In genomic region chr1:228452194-228453021, GRCh38 we compare ENCODE assay signal across 1 cellular context.
TF ChIP-seq lines count a peak whose summit lies in the region.

No MANE protein-coding gene starts in this region.

TF ChIP-seq in K562, 482 proteins besides CTCF, POLR2A, EP300 and RAD21 (continued from another document and continues in another):
- TF ChIP-seq SFPQ (IDR thresholded peaks at IDR 0.05; ENCODE audit: low read depth, low read length) (no peak), ZNF592 (IDR thresholded peaks at IDR 0.05) (no peak; the same call in 1 of the 2 replicates), ARID4B (CRISPR knock-in tag; IDR thresholded peaks at IDR 0.05) (no peak), RBM14 (IDR thresholded peaks at IDR 0.05; ENCODE audit: borderline replicate concordance, insufficient read depth, low read depth, low read length) (no peak), KAT7 (CRISPR knock-in tag; IDR thresholded peaks at IDR 0.05; ENCODE audit: borderline replicate concordance) (no peak), FOXA1 (IDR thresholded peaks at IDR 0.05; ENCODE audit: borderline replicate concordance) (no peak), TBP (optimal IDR thresholded peaks at IDR 0.05; ENCODE audit: low read depth, low read length) (no peak), TAF15 (IDR thresholded peaks at IDR 0.05; ENCODE audit: low read depth, low read length) (no peak), HSF4 (CRISPR knock-in tag; IDR thresholded peaks at IDR 0.05; ENCODE audit: borderline replicate concordance) (no peak), ZNF780A (CRISPR knock-in tag; IDR thresholded peaks at IDR 0.05) (0 out of 2 replicates have a peak, but pooled peaks have one; percentile 23), FOXA3 (CRISPR knock-in tag; conservative IDR thresholded peaks at IDR 0.05 in 1 of 2, IDR thresholded peaks at IDR 0.05 in 1 of 2) (no peak), SMAD4 (CRISPR knock-in tag; conservative IDR thresholded peaks at IDR 0.05) (peak; percentile 53), ETS2 (tag; IDR thresholded peaks at IDR 0.05; ENCODE audit: borderline replicate concordance, poor library complexity, severe bottlenecking) (no peak), ZNF280A (IDR thresholded peaks at IDR 0.05; ENCODE audit: low read depth, partially characterized antibody) (no peak), ELK1 (CRISPR knock-in tag; IDR thresholded peaks at IDR 0.05) (no peak), ZNF23 (CRISPR knock-in tag; IDR thresholded peaks at IDR 0.05) (no peak), ZNF398 (CRISPR knock-in tag; IDR thresholded peaks at IDR 0.05) (no peak), ZNF212 (CRISPR knock-in tag; IDR thresholded peaks at IDR 0.05) (no peak), ZBTB26 (CRISPR knock-in tag; IDR thresholded peaks at IDR 0.05) (peak; percentile 95), ZNF3 (CRISPR knock-in tag; IDR thresholded peaks at IDR 0.05) (no peak), NR2C1 (IDR thresholded peaks at IDR 0.05) (peak; percentile 97), NR2C1 (tag; IDR thresholded peaks at IDR 0.05) (peak; percentile 97), RBFOX2 (IDR thresholded peaks at IDR 0.05; ENCODE audit: low read depth, low read length) (peak; percentile 67), VEZF1 (CRISPR knock-in tag; IDR thresholded peaks at IDR 0.05) (peak; percentile 89), ZNF347 (CRISPR knock-in tag; IDR thresholded peaks at IDR 0.05; ENCODE audit: low read depth) (no peak), SMARCA5 (IDR thresholded peaks at IDR 0.05) (no peak), SAP30 (IDR thresholded peaks at IDR 0.05; ENCODE audit: borderline replicate concordance, insufficient read depth, low read depth, low read length, poor library complexity, severe bottlenecking) (no peak), HES1 (IDR thresholded peaks at IDR 0.05; ENCODE audit: low read depth) (peak; percentile 61; the same call in 1 of the 2 replicates), KLF10 (CRISPR knock-in tag; IDR thresholded peaks at IDR 0.05) (peak; percentile 47; the same call in 1 of the 2 replicates), FOS (IDR thresholded peaks at IDR 0.05; ENCODE audit: extremely low read depth, insufficient read length) (peak; percentile 64), UBTF (IDR thresholded peaks at IDR 0.05; ENCODE audit: borderline replicate concordance in 1 of 2, low read depth in 2 of 2, low read length in 2 of 2) (no peak), HNRNPL (IDR thresholded peaks at IDR 0.05; ENCODE audit: low read depth, low read length) (no peak), ZNF174 (CRISPR knock-in tag; IDR thresholded peaks at IDR 0.05) (no peak), SNRNP70 (optimal IDR thresholded peaks at IDR 0.05; ENCODE audit: low read depth, low read length) (no peak), MIER1 (IDR thresholded peaks at IDR 0.05; ENCODE audit: low read depth) (no peak), SPI1 (IDR thresholded peaks at IDR 0.05; ENCODE audit: borderline replicate concordance, low read depth, low read length) (peak; percentile 61; the same call in 1 of the 2 replicates), FOXM1 (IDR thresholded peaks at IDR 0.05; ENCODE audit: low read depth) (no peak), FOXM1 (CRISPR knock-in tag; IDR thresholded peaks at IDR 0.05; ENCODE audit: low read depth) (no peak), HEY1 (CRISPR knock-in tag; IDR thresholded peaks at IDR 0.05; ENCODE audit: borderline replicate concordance) (no peak), KDM2B (CRISPR knock-in tag; IDR thresholded peaks at IDR 0.05) (no peak)
